ENCODE assay signal across 25 cellular contexts in genomic region chr17:18850679-18851078, GRCh38. TPM values are rescaled to one million over a fixed set of nuclear protein-coding genes. Genes with fewer than 3 reads are reported as not detected.
DNase-seq lines count a peak whose midpoint lies in the region; ATAC-seq and TF ChIP-seq lines count a peak whose summit lies in the region.
"Had no signal": no experiment of that assay in that cellular context is flagged by ENCODE, and none has a peak within 500 bp of the region (broad histone marks: within the 10 kb centered on the region; RNA-seq: fewer than 3 reads in every experiment).

No MANE protein-coding gene starts in this region.

- H3K9me3 ChIP-seq in OCI-LY3 (ENCODE audit: insufficient read depth, low read length): no peaks in the 10 kb centered on the region
- H3K9me3 ChIP-seq: SJCRH30, thoracic aorta had no signal

- ATAC-seq in left colon (no peak), HG03469 (IDR thresholded peaks at IDR 0.05; ENCODE audit: unreplicated experiment) (no peak)
- ATAC-seq: naive thymus-derived CD8-positive, alpha-beta T cell had no signal

- peak overlapping the region; percentile 55 for H3K27ac Mint-ChIP-seq in activated CD4-positive, alpha-beta T cell treated with anti-CD3 and anti-CD28 coated beads, Interleukin-2, amount 10 ng/mL, durations not matched to agents 7 days and 5 days
- H3K27ac Mint-ChIP-seq: B cell; progenitor cell of endocrine pancreas; stimulated activated effector memory CD8-positive, alpha-beta T cell treated with anti-CD3 and anti-CD28 coated beads, Interleukin-12 subunit alpha, Interleukin-12 subunit beta, amount 100 ng/mL, for 72 hours; T-helper 1 cell treated with Interleukin-12 subunit alpha and Interleukin-12 subunit beta and Interleukin-4 antibody, amounts not matched to agents 30 μg/mL and 1 μg/mL, for 36 hours had no signal

- H3K79me2 ChIP-seq in OCI-LY3 (ENCODE audit: low read length): no peaks in the 10 kb centered on the region

- no peak for TF ChIP-seq CTCF in OCI-LY3 (IDR thresholded peaks at IDR 0.05; ENCODE audit: low read depth, low read length)
- TF ChIP-seq CTCF in epithelial cell of esophagus (IDR thresholded peaks at IDR 0.05; ENCODE audit: insufficient read depth, low read depth, low read length, missing control alignments): no peak

- H3K4me3 ChIP-seq in OCI-LY3 (ENCODE audit: low read length) (no peak overlapping the region), epithelial cell of esophagus (ENCODE audit: low read length) (no peak overlapping the region), skin epidermis (no peak overlapping the region)
- H3K4me3 ChIP-seq: SJCRH30, thoracic aorta had no signal

- H3K4me1 Mint-ChIP-seq in activated CD4-positive, alpha-beta T cell treated with anti-CD3 and anti-CD28 coated beads, Interleukin-2, amount 10 ng/mL, durations not matched to agents 7 days and 5 days: peaks cover 9% of the 10 kb centered on the region

- H3K27me3 ChIP-seq in OCI-LY3 (ENCODE audit: low read depth, low read length): no peaks in the 10 kb centered on the region
- H3K27me3 ChIP-seq: SJCRH30 had no signal

- no peak for DNase-seq in activated CD4-positive, alpha-beta T cell treated with anti-CD3 and anti-CD28 coated beads, Interleukin-2, amount 10 ng/mL, durations not matched to agents 7 days and 5 days
- no peak for DNase-seq in activated CD4-positive, alpha-beta T cell treated with anti-CD3 and anti-CD28 coated beads for 1 hour
- DNase-seq in epithelial cell of esophagus (ENCODE audit: low read depth) (peak; percentile 19), NCI-H1694 treated with DMSO at 0.1 percent for 48 hours (lab: John Stamatoyannopoulos, UW) (no peak), left colon (no peak)
- DNase-seq: activated CD4-positive, alpha-beta T cell treated with anti-CD3 and anti-CD28 coated beads, Interleukin-2, amount 50 U/mL, for 4 hours; activated gamma-delta T cell; effector memory CD4-positive, alpha-beta T cell; MV-4-11; naive thymus-derived CD8-positive, alpha-beta T cell; NCI-H1694; NCI-H345; NCI-H774; SJCRH30 had no signal

- H3K4me3 Mint-ChIP-seq in activated CD4-positive, alpha-beta T cell treated with anti-CD3 and anti-CD28 coated beads, Interleukin-2, amount 10 ng/mL, durations not matched to agents 7 days and 5 days: no peak overlapping the region
- H3K4me3 Mint-ChIP-seq: B cell; stimulated activated effector memory CD8-positive, alpha-beta T cell treated with anti-CD3 and anti-CD28 coated beads, Interleukin-12 subunit alpha, Interleukin-12 subunit beta, amount 100 ng/mL, for 72 hours; T-helper 1 cell treated with Interleukin-12 subunit alpha and Interleukin-12 subunit beta and Interleukin-4 antibody, amounts not matched to agents 30 μg/mL and 1 μg/mL, for 36 hours had no signal

- H3K27me3 Mint-ChIP-seq in activated CD4-positive, alpha-beta T cell treated with anti-CD3 and anti-CD28 coated beads, Interleukin-2, amount 10 ng/mL, durations not matched to agents 7 days and 5 days: no peaks in the 10 kb centered on the region
- H3K27me3 Mint-ChIP-seq: B cell; naive thymus-derived CD8-positive, alpha-beta T cell; progenitor cell of endocrine pancreas had no signal

- CTCF ChIA-PET in activated CD4-positive, alpha-beta T cell treated with anti-CD3 and anti-CD28 coated beads, Interleukin-2, amount 10 ng/mL, durations not matched to agents 7 days and 5 days (lab: Charles Lee): interaction anchor here (1.2 kb wide), 1 partner anchor 224 kb away, joined by 4 read pairs; no protein-coding TSS in a partner anchor

- intact Hi-C loops in left colon (cut with DNase I, micrococcal nuclease): no loop called here

- POLR2A ChIA-PET in activated CD4-positive, alpha-beta T cell treated with anti-CD3 and anti-CD28 coated beads, Interleukin-2, amount 10 ng/mL, durations not matched to agents 7 days and 5 days (lab: Charles Lee): no interaction called here

- H3K4me2 ChIP-seq in OCI-LY3 (ENCODE audit: low read length): no peak overlapping the region
- H3K4me2 ChIP-seq: KMS-11 had no signal

- peaks cover 11% of the 10 kb centered on the region for H3K4me1 ChIP-seq in OCI-LY3 (ENCODE audit: low read length)
- H3K4me1 ChIP-seq: SJCRH30 had no signal

- H3K36me3 Mint-ChIP-seq in activated CD4-positive, alpha-beta T cell treated with anti-CD3 and anti-CD28 coated beads, Interleukin-2, amount 10 ng/mL, durations not matched to agents 7 days and 5 days (ENCODE audit: low read depth): no peaks in the 10 kb centered on the region
- H3K36me3 Mint-ChIP-seq: naive thymus-derived CD8-positive, alpha-beta T cell; stimulated activated effector memory CD8-positive, alpha-beta T cell treated with anti-CD3 and anti-CD28 coated beads, Interleukin-12 subunit alpha, Interleukin-12 subunit beta, amount 100 ng/mL, for 72 hours had no signal

- H2AFZ ChIP-seq in OCI-LY3 (ENCODE audit: low read depth, low read length): no peak overlapping the region

- H3K27ac ChIP-seq in OCI-LY3 (ENCODE audit: low read length): peak overlapping the region; percentile 42
- peak overlapping the region in 12 of 21 experiments; percentile 17 to 69 (median 39) for H3K27ac ChIP-seq in skin epidermis
- H3K27ac ChIP-seq: KMS-11, SJCRH30, thoracic aorta, VCaP had no signal

- no peaks in the 10 kb centered on the region for H3K9me3 Mint-ChIP-seq in activated CD4-positive, alpha-beta T cell treated with anti-CD3 and anti-CD28 coated beads, Interleukin-2, amount 10 ng/mL, durations not matched to agents 7 days and 5 days
- H3K9me3 Mint-ChIP-seq: brain; naive thymus-derived CD8-positive, alpha-beta T cell; stimulated activated effector memory CD8-positive, alpha-beta T cell treated with anti-CD3 and anti-CD28 coated beads, Interleukin-12 subunit alpha, Interleukin-12 subunit beta, amount 100 ng/mL, for 72 hours; T-helper 1 cell treated with Interleukin-12 subunit alpha and Interleukin-12 subunit beta and Interleukin-4 antibody, amounts not matched to agents 30 μg/mL and 1 μg/mL, for 36 hours had no signal

- H4K20me1 ChIP-seq in OCI-LY3 (ENCODE audit: insufficient read depth, low read length): no peaks in the 10 kb centered on the region

- no peaks in the 10 kb centered on the region for H3K36me3 ChIP-seq in OCI-LY3 (replicated peaks; ENCODE audit: low read depth, low read length)
- H3K36me3 ChIP-seq: SJCRH30, thoracic aorta had no signal

- no peak overlapping the region for H3K9ac ChIP-seq in OCI-LY3 (ENCODE audit: low read length)
- H3K9ac ChIP-seq: KMS-11 had no signal

RNA-seq across cellular contexts. Expression of gene PRPSAP2, which starts 7.3 kb away (rescaled TPM):
- total RNA-seq in activated CD4-positive, alpha-beta T cell treated with anti-CD3 and anti-CD28 coated beads, Interleukin-2, amount 10 ng/mL, durations not matched to agents 7 days and 5 days: 10 to 100 TPM; 47.2 to 49.0 TPM
- total RNA-seq in left colon: 10 to 100 TPM; 27.1 to 31.5 TPM
